In genomic region chr6:371851-372250, GRCh38 we compare ENCODE assay signal across 5 cellular contexts. TPM values are rescaled to one million over a fixed set of nuclear protein-coding genes. Genes with fewer than 3 reads are reported as not detected.
"Had no signal": no experiment of that assay in that cellular context is flagged by ENCODE, and none has a peak within 500 bp of the region (broad histone marks: within the 10 kb centered on the region; RNA-seq: fewer than 3 reads in every experiment).

No MANE protein-coding gene starts in this region.

RNA-seq across cellular contexts. Expression of gene IRF4, which starts 19.7 kb away (rescaled TPM):
- total RNA-seq: dermis blood vessel endothelial cell, endothelial cell of umbilical vein, foreskin keratinocyte, frontal cortex, mammary epithelial cell had no signal
- polyA plus RNA-seq: endothelial cell of umbilical vein, foreskin keratinocyte had no signal
